10 cellular contexts compared by ENCODE assay signal in the genomic region with DNA sequence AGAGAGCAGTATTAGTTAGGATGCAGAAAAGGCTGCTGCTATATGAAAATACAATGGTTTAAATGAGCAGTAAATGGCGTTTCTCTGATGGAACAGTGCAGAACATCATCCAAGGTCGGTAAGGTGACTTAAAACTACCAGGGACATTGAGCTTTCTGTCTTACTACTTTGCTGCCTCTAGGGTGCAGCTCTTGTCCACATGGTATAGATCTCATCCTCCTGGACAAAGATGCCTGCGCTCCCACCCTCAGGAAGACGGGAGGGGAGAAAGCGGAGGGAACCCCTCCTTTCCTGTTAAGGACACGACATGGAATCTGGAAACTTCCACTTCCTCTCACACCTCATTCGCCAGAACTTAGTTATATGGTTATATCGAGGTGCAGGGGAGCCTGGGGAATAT.
DNase-seq lines count a peak whose midpoint lies in the region; ATAC-seq and TF ChIP-seq lines count a peak whose summit lies in the region.
"Had no signal": no experiment of that assay in that cellular context is flagged by ENCODE, and none has a peak within 500 bp of the region (broad histone marks: within the 10 kb centered on the region; RNA-seq: fewer than 3 reads in every experiment).

No MANE protein-coding gene starts in this region.

- no peaks in the 10 kb centered on the region for H3K4me1 Mint-ChIP-seq in CD4-positive, alpha-beta T cell (ENCODE audit: low read depth)

- peak in 4 of 6 experiments; percentile 25 to 43 (median 28) for TF ChIP-seq CTCF in adrenal gland (IDR thresholded peaks at IDR 0.05)
- no peak for TF ChIP-seq CTCF in CD4-positive, alpha-beta T cell (IDR thresholded peaks at IDR 0.05)

- H3K27ac Mint-ChIP-seq in CD4-positive, alpha-beta T cell = no peak overlapping the region

- H3K36me3 Mint-ChIP-seq in CD4-positive, alpha-beta T cell (ENCODE audit: low read depth) = no peaks in the 10 kb centered on the region

- intact Hi-C loops in adrenal gland (cut with DNase I) = no loop called here
- intact Hi-C loops in CD4-positive, alpha-beta T cell (cut with DNase I, micrococcal nuclease) = no loop called here

- H3K27me3 ChIP-seq in adrenal gland = no peaks in the 10 kb centered on the region
- H3K27me3 ChIP-seq in CD4-positive, alpha-beta T cell (ENCODE audit: control insufficient read depth, insufficient read depth, low read length) = no peaks in the 10 kb centered on the region

- no peak for ATAC-seq in GM21381 (IDR thresholded peaks at IDR 0.05; ENCODE audit: unreplicated experiment)
- no peak for ATAC-seq in GM21737 (IDR thresholded peaks at IDR 0.05; ENCODE audit: unreplicated experiment)
- ATAC-seq in CD4-positive, alpha-beta T cell (ENCODE audit: poor library complexity) = no peak

- WGBS in adrenal gland, 4 donors = 54 to 69% (median 63%) methylated on average over 8 of the region's 8 CpGs

- POLR2A ChIA-PET in CD4-positive, alpha-beta T cell (lab: Charles Lee) = no interaction called here

- H3K27me3 Mint-ChIP-seq in CD4-positive, alpha-beta T cell = peaks cover 13% of the 10 kb centered on the region

- DNase-seq in Ammon's horn (ENCODE audit: low spot score) (peak; percentile 10), HT-29 (ENCODE audit: low spot score) (peak; percentile 27), adrenal gland (no peak), kidney tubule cell (ENCODE audit: low spot score) (peak; percentile 6), COLO668 (lab: John Stamatoyannopoulos, UW; ENCODE audit: unreplicated experiment) (no peak)
- DNase-seq in CD4-positive, alpha-beta T cell = no peak
- DNase-seq: activated CD4-positive, alpha-beta T cell treated with anti-CD3 and anti-CD28 coated beads, Interleukin-2, amount 50 U/mL, for 1 hour; retina had no signal

- H3K9me3 ChIP-seq in adrenal gland (replicated peaks in 1 of 3) = no peaks in the 10 kb centered on the region
- no peaks in the 10 kb centered on the region for H3K9me3 ChIP-seq in CD4-positive, alpha-beta T cell (ENCODE audit: control insufficient read depth, low read length)

- no peak overlapping the region for H3K27ac ChIP-seq in adrenal gland
- H3K27ac ChIP-seq in CD4-positive, alpha-beta T cell (ENCODE audit: low read depth, low read length) = no peak overlapping the region

- H3K9me3 Mint-ChIP-seq in CD4-positive, alpha-beta T cell = no peaks in the 10 kb centered on the region

- no peak overlapping the region for H3K4me3 ChIP-seq in adrenal gland

- H3K4me3 Mint-ChIP-seq in CD4-positive, alpha-beta T cell = no peak overlapping the region

- TF ChIP-seq POLR2A in adrenal gland (IDR thresholded peaks at IDR 0.05) = no peak

- peaks cover 0 to 10% of the 10 kb centered on the region in 2 donors for H3K4me1 ChIP-seq in adrenal gland (replicated peaks in 1 of 2)

- no peaks in the 10 kb centered on the region for H3K36me3 ChIP-seq in adrenal gland (replicated peaks in 1 of 2)

- CTCF ChIA-PET in CD4-positive, alpha-beta T cell (lab: Charles Lee) = no interaction called here

Comparison
In these comparisons a context has a peak if more than half of its experiments do, and no peak if none do; other contexts are left out.
1. DNase-seq: peak in Ammon's horn (single experiment), HT-29 (single experiment) and kidney tubule cell (single experiment); none in adrenal gland (0 of 7), CD4-positive, alpha-beta T cell (0 of 10) and COLO668 (single experiment).